In the genomic region with DNA sequence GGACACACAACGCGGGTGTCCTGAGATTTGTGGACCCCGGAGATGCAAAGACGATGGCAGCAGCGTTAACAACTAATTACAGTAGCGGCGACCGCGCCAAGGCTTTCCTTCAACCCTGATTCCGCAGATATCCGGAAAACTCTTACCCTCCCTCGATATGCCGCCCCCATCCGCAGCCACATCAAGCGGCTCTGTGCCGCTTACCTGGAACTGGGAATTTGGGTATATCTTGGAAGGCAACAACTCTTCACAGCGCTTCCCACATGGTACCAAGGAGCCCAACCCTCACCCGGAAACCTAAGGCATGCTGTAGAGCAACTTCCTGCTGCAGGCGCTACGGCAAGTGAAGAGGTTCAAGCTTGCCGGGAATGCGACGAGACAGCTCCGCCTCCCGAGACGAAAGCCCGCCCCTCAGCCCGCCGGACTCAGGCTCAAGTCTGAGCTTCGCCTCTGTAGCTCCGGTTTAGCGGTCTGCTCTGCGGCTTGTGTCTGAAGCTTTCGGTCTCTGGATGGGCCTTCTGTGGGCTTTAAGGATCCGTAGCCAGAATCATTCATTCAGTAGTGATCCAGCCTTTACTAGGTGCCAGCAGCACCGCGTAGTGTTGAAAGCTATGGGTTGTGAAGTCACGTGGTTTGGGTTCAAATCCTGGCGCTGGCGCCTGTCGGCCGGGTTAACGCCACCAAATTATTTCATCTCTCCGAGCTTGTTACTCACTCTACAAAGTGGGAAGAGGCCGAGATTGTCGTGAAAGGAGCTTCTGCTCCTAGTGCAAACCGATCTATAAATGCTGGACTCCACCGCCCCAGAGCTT, we compare ENCODE assay signal across 1 cellular context.
TF ChIP-seq lines count a peak whose summit lies in the region.

A gene with protein sequence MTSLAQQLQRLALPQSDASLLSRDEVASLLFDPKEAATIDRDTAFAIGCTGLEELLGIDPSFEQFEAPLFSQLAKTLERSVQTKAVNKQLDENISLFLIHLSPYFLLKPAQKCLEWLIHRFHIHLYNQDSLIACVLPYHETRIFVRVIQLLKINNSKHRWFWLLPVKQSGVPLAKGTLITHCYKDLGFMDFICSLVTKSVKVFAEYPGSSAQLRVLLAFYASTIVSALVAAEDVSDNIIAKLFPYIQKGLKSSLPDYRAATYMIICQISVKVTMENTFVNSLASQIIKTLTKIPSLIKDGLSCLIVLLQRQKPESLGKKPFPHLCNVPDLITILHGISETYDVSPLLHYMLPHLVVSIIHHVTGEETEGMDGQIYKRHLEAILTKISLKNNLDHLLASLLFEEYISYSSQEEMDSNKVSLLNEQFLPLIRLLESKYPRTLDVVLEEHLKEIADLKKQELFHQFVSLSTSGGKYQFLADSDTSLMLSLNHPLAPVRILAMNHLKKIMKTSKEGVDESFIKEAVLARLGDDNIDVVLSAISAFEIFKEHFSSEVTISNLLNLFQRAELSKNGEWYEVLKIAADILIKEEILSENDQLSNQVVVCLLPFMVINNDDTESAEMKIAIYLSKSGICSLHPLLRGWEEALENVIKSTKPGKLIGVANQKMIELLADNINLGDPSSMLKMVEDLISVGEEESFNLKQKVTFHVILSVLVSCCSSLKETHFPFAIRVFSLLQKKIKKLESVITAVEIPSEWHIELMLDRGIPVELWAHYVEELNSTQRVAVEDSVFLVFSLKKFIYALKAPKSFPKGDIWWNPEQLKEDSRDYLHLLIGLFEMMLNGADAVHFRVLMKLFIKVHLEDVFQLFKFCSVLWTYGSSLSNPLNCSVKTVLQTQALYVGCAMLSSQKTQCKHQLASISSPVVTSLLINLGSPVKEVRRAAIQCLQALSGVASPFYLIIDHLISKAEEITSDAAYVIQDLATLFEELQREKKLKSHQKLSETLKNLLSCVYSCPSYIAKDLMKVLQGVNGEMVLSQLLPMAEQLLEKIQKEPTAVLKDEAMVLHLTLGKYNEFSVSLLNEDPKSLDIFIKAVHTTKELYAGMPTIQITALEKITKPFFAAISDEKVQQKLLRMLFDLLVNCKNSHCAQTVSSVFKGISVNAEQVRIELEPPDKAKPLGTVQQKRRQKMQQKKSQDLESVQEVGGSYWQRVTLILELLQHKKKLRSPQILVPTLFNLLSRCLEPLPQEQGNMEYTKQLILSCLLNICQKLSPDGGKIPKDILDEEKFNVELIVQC (N-terminal part only) (minus strand): TSS at position 299 of the 812 bp plus-strand sequence. CDS start 421 bp downstream, outside the sequence.

TF ChIP-seq in HepG2, 621 proteins besides CTCF, POLR2A, EP300 and RAD21 (continued from another document and continues in another):
- TF ChIP-seq, protein P1, sequence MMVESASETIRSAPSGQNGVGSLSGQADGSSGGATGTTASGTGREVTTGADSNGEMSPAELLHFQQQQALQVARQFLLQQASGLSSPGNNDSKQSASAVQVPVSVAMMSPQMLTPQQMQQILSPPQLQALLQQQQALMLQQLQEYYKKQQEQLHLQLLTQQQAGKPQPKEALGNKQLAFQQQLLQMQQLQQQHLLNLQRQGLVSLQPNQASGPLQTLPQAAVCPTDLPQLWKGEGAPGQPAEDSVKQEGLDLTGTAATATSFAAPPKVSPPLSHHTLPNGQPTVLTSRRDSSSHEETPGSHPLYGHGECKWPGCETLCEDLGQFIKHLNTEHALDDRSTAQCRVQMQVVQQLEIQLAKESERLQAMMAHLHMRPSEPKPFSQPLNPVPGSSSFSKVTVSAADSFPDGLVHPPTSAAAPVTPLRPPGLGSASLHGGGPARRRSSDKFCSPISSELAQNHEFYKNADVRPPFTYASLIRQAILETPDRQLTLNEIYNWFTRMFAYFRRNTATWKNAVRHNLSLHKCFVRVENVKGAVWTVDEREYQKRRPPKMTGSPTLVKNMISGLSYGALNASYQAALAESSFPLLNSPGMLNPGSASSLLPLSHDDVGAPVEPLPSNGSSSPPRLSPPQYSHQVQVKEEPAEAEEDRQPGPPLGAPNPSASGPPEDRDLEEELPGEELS (CRISPR knock-in tag; IDR thresholded peaks at IDR 0.05): peak; percentile 53; the same call in 1 of the 2 replicates
- TF ChIP-seq AHR (CRISPR knock-in tag; IDR thresholded peaks at IDR 0.05) (peak; percentile 73; the same call in 1 of the 2 replicates), PHF8 (CRISPR knock-in tag; IDR thresholded peaks at IDR 0.05) (peak; percentile 83), ASH2L (IDR thresholded peaks at IDR 0.05; ENCODE audit: insufficient read length, low read depth, low read length) (peak; percentile 81), RAD51 (IDR thresholded peaks at IDR 0.05; ENCODE audit: borderline replicate concordance) (peak; percentile 91), HDAC2 (CRISPR knock-in tag; IDR thresholded peaks at IDR 0.05) (peak; percentile 86), MYC (CRISPR knock-in tag; IDR thresholded peaks at IDR 0.05; ENCODE audit: borderline replicate concordance) (peak; percentile 93), SOX6 (IDR thresholded peaks at IDR 0.05) (no peak), SOX6 (CRISPR knock-in tag; IDR thresholded peaks at IDR 0.05) (peak; percentile 45; the same call in 1 of the 2 replicates), MEIS2 (CRISPR knock-in tag; IDR thresholded peaks at IDR 0.05) (peak; percentile 74; the same call in 1 of the 2 replicates), ZFP1 (CRISPR knock-in tag; IDR thresholded peaks at IDR 0.05) (no peak), HDAC1 (CRISPR knock-in tag; IDR thresholded peaks at IDR 0.05) (peak; percentile 93), ZNF274 (CRISPR knock-in tag; IDR thresholded peaks at IDR 0.05) (no peak), ZNF878 (CRISPR knock-in tag; IDR thresholded peaks at IDR 0.05) (peak; percentile 61; the same call in 1 of the 2 replicates), ZNF577 (CRISPR knock-in tag; IDR thresholded peaks at IDR 0.05; ENCODE audit: borderline replicate concordance, low read depth) (no peak), CBX5 (CRISPR knock-in tag; IDR thresholded peaks at IDR 0.05; ENCODE audit: borderline replicate concordance) (peak; percentile 84; the same call in 1 of the 2 replicates), JUN (CRISPR knock-in tag; IDR thresholded peaks at IDR 0.05) (peak; percentile 56; the same call in 1 of the 2 replicates), MYNN (CRISPR knock-in tag; IDR thresholded peaks at IDR 0.05; ENCODE audit: low read depth) (peak; percentile 95; the same call in 1 of the 2 replicates), ONECUT2 (CRISPR knock-in tag; IDR thresholded peaks at IDR 0.05) (peak; percentile 38; the same call in 1 of the 2 replicates), SOX13 (IDR thresholded peaks at IDR 0.05) (no peak), SOX13 (CRISPR knock-in tag; conservative IDR thresholded peaks at IDR 0.05 in 1 of 2, IDR thresholded peaks at IDR 0.05 in 1 of 2) (peak in 1 of 2 experiments; percentile 57; a peak in 2 of 4 replicates), ARNT2 (CRISPR knock-in tag; IDR thresholded peaks at IDR 0.05; ENCODE audit: low read depth) (no peak; the same call in 1 of the 2 replicates), ZC3H13 (CRISPR knock-in tag; IDR thresholded peaks at IDR 0.05) (peak; percentile 54; the same call in 1 of the 2 replicates), SALL2 (CRISPR knock-in tag; IDR thresholded peaks at IDR 0.05) (peak; percentile 41; the same call in 1 of the 2 replicates), REPIN1 (CRISPR knock-in tag; IDR thresholded peaks at IDR 0.05; ENCODE audit: borderline replicate concordance, low read depth) (peak; percentile 83), ZNF605 (CRISPR knock-in tag; IDR thresholded peaks at IDR 0.05) (0 out of 2 replicates have a peak, but pooled peaks have one; percentile 18)
- TF ChIP-seq, protein P2, sequence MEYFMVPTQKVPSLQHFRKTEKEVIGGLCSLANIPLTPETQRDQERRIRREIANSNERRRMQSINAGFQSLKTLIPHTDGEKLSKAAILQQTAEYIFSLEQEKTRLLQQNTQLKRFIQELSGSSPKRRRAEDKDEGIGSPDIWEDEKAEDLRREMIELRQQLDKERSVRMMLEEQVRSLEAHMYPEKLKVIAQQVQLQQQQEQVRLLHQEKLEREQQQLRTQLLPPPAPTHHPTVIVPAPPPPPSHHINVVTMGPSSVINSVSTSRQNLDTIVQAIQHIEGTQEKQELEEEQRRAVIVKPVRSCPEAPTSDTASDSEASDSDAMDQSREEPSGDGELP (IDR thresholded peaks at IDR 0.05; ENCODE audit: borderline replicate concordance, low read depth): peak; percentile 32; the same call in 1 of the 2 replicates
- TF ChIP-seq, protein P3, sequence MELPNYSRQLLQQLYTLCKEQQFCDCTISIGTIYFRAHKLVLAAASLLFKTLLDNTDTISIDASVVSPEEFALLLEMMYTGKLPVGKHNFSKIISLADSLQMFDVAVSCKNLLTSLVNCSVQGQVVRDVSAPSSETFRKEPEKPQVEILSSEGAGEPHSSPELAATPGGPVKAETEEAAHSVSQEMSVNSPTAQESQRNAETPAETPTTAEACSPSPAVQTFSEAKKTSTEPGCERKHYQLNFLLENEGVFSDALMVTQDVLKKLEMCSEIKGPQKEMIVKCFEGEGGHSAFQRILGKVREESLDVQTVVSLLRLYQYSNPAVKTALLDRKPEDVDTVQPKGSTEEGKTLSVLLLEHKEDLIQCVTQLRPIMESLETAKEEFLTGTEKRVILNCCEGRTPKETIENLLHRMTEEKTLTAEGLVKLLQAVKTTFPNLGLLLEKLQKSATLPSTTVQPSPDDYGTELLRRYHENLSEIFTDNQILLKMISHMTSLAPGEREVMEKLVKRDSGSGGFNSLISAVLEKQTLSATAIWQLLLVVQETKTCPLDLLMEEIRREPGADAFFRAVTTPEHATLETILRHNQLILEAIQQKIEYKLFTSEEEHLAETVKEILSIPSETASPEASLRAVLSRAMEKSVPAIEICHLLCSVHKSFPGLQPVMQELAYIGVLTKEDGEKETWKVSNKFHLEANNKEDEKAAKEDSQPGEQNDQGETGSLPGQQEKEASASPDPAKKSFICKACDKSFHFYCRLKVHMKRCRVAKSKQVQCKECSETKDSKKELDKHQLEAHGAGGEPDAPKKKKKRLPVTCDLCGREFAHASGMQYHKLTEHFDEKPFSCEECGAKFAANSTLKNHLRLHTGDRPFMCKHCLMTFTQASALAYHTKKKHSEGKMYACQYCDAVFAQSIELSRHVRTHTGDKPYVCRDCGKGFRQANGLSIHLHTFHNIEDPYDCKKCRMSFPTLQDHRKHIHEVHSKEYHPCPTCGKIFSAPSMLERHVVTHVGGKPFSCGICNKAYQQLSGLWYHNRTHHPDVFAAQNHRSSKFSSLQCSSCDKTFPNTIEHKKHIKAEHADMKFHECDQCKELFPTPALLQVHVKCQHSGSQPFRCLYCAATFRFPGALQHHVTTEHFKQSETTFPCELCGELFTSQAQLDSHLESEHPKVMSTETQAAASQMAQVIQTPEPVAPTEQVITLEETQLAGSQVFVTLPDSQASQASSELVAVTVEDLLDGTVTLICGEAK (IDR thresholded peaks at IDR 0.05): no peak
- TF ChIP-seq, protein P3 (CRISPR knock-in tag; IDR thresholded peaks at IDR 0.05): peak; percentile 68; the same call in 1 of the 2 replicates
- TF ChIP-seq, protein P4, sequence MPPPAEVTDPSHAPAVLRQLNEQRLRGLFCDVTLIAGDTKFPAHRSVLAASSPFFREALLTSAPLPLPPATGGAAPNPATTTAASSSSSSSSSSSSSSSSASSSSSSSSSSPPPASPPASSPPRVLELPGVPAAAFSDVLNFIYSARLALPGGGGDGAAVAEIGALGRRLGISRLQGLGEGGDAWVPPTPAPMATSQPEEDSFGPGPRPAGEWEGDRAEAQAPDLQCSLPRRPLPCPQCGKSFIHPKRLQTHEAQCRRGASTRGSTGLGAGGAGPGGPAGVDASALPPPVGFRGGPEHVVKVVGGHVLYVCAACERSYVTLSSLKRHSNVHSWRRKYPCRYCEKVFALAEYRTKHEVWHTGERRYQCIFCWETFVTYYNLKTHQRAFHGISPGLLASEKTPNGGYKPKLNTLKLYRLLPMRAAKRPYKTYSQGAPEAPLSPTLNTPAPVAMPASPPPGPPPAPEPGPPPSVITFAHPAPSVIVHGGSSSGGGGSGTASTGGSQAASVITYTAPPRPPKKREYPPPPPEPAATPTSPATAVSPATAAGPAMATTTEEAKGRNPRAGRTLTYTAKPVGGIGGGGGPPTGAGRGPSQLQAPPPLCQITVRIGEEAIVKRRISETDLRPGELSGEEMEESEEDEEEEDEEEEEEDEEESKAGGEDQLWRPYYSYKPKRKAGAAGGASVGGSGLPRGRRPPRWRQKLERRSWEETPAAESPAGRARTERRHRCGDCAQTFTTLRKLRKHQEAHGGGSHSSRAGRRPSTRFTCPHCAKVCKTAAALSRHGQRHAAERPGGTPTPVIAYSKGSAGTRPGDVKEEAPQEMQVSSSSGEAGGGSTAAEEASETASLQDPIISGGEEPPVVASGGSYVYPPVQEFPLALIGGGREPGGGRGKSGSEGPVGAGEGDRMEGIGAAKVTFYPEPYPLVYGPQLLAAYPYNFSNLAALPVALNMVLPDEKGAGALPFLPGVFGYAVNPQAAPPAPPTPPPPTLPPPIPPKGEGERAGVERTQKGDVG (CRISPR knock-in tag; IDR thresholded peaks at IDR 0.05; ENCODE audit: borderline replicate concordance): peak; percentile 79
- TF ChIP-seq, protein P5, sequence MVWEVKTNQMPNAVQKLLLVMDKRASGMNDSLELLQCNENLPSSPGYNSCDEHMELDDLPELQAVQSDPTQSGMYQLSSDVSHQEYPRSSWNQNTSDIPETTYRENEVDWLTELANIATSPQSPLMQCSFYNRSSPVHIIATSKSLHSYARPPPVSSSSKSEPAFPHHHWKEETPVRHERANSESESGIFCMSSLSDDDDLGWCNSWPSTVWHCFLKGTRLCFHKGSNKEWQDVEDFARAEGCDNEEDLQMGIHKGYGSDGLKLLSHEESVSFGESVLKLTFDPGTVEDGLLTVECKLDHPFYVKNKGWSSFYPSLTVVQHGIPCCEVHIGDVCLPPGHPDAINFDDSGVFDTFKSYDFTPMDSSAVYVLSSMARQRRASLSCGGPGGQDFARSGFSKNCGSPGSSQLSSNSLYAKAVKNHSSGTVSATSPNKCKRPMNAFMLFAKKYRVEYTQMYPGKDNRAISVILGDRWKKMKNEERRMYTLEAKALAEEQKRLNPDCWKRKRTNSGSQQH (CRISPR knock-in tag; IDR thresholded peaks at IDR 0.05; ENCODE audit: low read depth): peak; percentile 95
